1 cellular context compared by ENCODE assay signal in the genomic region with DNA sequence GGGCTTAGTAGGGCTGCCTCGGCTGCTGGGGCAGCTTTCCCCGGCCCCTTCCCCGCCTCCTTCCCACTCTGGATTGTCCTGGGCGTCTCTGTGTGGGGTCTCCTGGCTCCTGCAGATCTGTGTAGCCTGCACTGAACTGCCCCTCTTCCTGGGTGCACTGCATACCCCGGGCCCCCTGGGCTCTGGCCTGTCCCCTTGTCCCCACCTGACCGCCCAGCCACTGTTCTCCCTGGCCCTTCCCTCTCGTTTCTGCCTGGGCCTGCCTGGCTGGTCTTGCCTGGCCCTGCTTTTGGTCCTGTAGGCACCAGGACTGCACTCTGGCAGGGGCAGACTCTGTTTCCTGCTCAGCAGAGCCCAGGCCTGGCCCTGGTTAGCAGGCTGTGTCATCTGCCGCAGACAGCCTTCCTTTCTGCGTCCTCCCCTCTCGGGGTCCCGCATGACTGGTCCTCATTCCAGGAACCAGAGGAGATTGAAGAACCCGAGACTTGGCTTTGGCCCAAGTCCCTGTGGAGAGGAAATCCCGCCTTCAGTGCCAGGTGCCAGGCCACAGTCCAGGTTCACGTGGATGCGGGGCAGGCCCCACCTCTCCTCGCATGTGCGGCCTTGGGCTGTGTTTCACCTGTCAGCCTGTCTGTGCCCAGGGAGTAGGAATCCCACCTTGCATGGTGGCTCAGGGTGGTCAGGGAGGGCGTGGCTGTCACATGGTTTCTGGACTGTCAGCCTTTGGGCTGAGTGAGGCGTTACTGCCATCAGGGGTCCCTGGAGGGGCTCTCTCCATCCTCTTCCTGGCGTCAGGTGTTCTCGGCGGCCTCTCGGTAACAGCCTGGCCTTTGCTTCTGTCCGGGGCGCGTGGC.
TF ChIP-seq lines count a peak whose summit lies in the region.

No MANE protein-coding gene starts in this region.

TF ChIP-seq in GM23338, 12 proteins besides CTCF, POLR2A, EP300 and RAD21 (continued from another document):
- TF ChIP-seq, protein P1, sequence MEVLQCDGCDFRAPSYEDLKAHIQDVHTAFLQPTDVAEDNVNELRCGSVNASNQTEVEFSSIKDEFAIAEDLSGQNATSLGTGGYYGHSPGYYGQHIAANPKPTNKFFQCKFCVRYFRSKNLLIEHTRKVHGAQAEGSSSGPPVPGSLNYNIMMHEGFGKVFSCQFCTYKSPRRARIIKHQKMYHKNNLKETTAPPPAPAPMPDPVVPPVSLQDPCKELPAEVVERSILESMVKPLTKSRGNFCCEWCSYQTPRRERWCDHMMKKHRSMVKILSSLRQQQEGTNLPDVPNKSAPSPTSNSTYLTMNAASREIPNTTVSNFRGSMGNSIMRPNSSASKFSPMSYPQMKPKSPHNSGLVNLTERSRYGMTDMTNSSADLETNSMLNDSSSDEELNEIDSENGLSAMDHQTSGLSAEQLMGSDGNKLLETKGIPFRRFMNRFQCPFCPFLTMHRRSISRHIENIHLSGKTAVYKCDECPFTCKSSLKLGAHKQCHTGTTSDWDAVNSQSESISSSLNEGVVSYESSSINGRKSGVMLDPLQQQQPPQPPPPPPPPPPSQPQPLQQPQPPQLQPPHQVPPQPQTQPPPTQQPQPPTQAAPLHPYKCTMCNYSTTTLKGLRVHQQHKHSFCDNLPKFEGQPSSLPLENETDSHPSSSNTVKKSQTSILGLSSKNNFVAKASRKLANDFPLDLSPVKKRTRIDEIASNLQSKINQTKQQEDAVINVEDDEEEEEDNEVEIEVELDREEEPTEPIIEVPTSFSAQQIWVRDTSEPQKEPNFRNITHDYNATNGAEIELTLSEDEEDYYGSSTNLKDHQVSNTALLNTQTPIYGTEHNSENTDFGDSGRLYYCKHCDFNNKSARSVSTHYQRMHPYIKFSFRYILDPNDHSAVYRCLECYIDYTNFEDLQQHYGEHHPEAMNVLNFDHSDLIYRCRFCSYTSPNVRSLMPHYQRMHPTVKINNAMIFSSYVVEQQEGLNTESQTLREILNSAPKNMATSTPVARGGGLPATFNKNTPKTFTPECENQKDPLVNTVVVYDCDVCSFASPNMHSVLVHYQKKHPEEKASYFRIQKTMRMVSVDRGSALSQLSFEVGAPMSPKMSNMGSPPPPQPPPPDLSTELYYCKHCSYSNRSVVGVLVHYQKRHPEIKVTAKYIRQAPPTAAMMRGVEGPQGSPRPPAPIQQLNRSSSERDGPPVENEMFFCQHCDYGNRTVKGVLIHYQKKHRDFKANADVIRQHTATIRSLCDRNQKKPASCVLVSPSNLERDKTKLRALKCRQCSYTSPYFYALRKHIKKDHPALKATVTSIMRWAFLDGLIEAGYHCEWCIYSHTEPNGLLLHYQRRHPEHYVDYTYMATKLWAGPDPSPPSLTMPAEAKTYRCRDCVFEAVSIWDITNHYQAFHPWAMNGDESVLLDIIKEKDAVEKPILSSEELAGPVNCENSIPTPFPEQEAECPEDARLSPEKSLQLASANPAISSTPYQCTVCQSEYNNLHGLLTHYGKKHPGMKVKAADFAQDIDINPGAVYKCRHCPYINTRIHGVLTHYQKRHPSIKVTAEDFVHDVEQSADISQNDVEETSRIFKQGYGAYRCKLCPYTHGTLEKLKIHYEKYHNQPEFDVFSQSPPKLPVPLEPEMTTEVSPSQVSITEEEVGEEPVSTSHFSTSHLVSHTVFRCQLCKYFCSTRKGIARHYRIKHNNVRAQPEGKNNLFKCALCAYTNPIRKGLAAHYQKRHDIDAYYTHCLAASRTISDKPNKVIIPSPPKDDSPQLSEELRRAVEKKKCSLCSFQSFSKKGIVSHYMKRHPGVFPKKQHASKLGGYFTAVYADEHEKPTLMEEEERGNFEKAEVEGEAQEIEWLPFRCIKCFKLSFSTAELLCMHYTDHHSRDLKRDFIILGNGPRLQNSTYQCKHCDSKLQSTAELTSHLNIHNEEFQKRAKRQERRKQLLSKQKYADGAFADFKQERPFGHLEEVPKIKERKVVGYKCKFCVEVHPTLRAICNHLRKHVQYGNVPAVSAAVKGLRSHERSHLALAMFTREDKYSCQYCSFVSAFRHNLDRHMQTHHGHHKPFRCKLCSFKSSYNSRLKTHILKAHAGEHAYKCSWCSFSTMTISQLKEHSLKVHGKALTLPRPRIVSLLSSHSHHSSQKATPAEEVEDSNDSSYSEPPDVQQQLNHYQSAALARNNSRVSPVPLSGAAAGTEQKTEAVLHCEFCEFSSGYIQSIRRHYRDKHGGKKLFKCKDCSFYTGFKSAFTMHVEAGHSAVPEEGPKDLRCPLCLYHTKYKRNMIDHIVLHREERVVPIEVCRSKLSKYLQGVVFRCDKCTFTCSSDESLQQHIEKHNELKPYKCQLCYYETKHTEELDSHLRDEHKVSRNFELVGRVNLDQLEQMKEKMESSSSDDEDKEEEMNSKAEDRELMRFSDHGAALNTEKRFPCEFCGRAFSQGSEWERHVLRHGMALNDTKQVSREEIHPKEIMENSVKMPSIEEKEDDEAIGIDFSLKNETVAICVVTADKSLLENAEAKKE (CRISPR knock-in tag; IDR thresholded peaks at IDR 0.05), result no peak
- TF ChIP-seq, protein P2, sequence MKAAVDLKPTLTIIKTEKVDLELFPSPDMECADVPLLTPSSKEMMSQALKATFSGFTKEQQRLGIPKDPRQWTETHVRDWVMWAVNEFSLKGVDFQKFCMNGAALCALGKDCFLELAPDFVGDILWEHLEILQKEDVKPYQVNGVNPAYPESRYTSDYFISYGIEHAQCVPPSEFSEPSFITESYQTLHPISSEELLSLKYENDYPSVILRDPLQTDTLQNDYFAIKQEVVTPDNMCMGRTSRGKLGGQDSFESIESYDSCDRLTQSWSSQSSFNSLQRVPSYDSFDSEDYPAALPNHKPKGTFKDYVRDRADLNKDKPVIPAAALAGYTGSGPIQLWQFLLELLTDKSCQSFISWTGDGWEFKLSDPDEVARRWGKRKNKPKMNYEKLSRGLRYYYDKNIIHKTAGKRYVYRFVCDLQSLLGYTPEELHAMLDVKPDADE (IDR thresholded peaks at IDR 0.05), result no peak
